ENCODE assay signal across 8 cellular contexts in genomic region chr1:178031856-178032320, GRCh38.
DNase-seq lines count a peak whose midpoint lies in the region; ATAC-seq lines count a peak whose summit lies in the region.

No MANE protein-coding gene starts in this region.

- DNase-seq in CMK (ENCODE audit: low read depth): peak; percentile 49
- peak; percentile 50 to 89 for DNase-seq in NCI-H187 (lab: John Stamatoyannopoulos, UW)
- peak; percentile 58 for DNase-seq in UCSD-AML1 (lab: John Stamatoyannopoulos, UW; ENCODE audit: unreplicated experiment)
- DNase-seq in foreskin melanocyte: peak; percentile 76
- DNase-seq in nucleus accumbens (lab: John Stamatoyannopoulos, UW): peak in 52 of 56 donors; percentile 17 to 93 (median 64)
- no peak for DNase-seq in activated T-helper 1 cell treated with anti-CD3 and anti-CD28 coated beads, Interleukin-12 subunit alpha, Interleukin-12 subunit beta, Interleukin-2, Interleukin-4 antibody, amounts not matched to agents 30 ng/mL and 10 ng/mL and 1 ng/mL, durations not matched to agents 14 hours and 24 hours and 36 hours (ENCODE audit: low spot score)

- H3K27me3 Mint-ChIP-seq in activated T-helper 1 cell treated with anti-CD3 and anti-CD28 coated beads, Interleukin-12 subunit alpha, Interleukin-12 subunit beta, Interleukin-2, Interleukin-4 antibody, amounts not matched to agents 30 ng/mL and 10 ng/mL and 1 ng/mL, durations not matched to agents 14 hours and 24 hours and 36 hours (ENCODE audit: insufficient read depth): no peaks in the 10 kb centered on the region

- intact Hi-C loops in activated T-helper 1 cell treated with anti-CD3 and anti-CD28 coated beads, Interleukin-12 subunit alpha, Interleukin-12 subunit beta, Interleukin-2, Interleukin-4 antibody, amounts not matched to agents 30 ng/mL and 10 ng/mL and 1 ng/mL, durations not matched to agents 14 hours and 24 hours and 36 hours (cut with micrococcal nuclease): no loop called here

- peak; percentile 89 for ATAC-seq in GM18867 (IDR thresholded peaks at IDR 0.05; ENCODE audit: unreplicated experiment)
- ATAC-seq in HG03025 (IDR thresholded peaks at IDR 0.05; ENCODE audit: low FRiP score, unreplicated experiment): peak; percentile 88

- no peak overlapping the region for H3K27ac Mint-ChIP-seq in activated T-helper 1 cell treated with anti-CD3 and anti-CD28 coated beads, Interleukin-12 subunit alpha, Interleukin-12 subunit beta, Interleukin-2, Interleukin-4 antibody, amounts not matched to agents 30 ng/mL and 10 ng/mL and 1 ng/mL, durations not matched to agents 14 hours and 24 hours and 36 hours

- no peak overlapping the region for H3K4me3 Mint-ChIP-seq in activated T-helper 1 cell treated with anti-CD3 and anti-CD28 coated beads, Interleukin-12 subunit alpha, Interleukin-12 subunit beta, Interleukin-2, Interleukin-4 antibody, amounts not matched to agents 30 ng/mL and 10 ng/mL and 1 ng/mL, durations not matched to agents 14 hours and 24 hours and 36 hours

- H3K36me3 Mint-ChIP-seq in activated T-helper 1 cell treated with anti-CD3 and anti-CD28 coated beads, Interleukin-12 subunit alpha, Interleukin-12 subunit beta, Interleukin-2, Interleukin-4 antibody, amounts not matched to agents 30 ng/mL and 10 ng/mL and 1 ng/mL, durations not matched to agents 14 hours and 24 hours and 36 hours (ENCODE audit: low read depth): no peaks in the 10 kb centered on the region

- no peaks in the 10 kb centered on the region for H3K4me1 Mint-ChIP-seq in activated T-helper 1 cell treated with anti-CD3 and anti-CD28 coated beads, Interleukin-12 subunit alpha, Interleukin-12 subunit beta, Interleukin-2, Interleukin-4 antibody, amounts not matched to agents 30 ng/mL and 10 ng/mL and 1 ng/mL, durations not matched to agents 14 hours and 24 hours and 36 hours (ENCODE audit: low read depth)

- H3K9me3 Mint-ChIP-seq in activated T-helper 1 cell treated with anti-CD3 and anti-CD28 coated beads, Interleukin-12 subunit alpha, Interleukin-12 subunit beta, Interleukin-2, Interleukin-4 antibody, amounts not matched to agents 30 ng/mL and 10 ng/mL and 1 ng/mL, durations not matched to agents 14 hours and 24 hours and 36 hours: no peaks in the 10 kb centered on the region
